In the genomic region with DNA sequence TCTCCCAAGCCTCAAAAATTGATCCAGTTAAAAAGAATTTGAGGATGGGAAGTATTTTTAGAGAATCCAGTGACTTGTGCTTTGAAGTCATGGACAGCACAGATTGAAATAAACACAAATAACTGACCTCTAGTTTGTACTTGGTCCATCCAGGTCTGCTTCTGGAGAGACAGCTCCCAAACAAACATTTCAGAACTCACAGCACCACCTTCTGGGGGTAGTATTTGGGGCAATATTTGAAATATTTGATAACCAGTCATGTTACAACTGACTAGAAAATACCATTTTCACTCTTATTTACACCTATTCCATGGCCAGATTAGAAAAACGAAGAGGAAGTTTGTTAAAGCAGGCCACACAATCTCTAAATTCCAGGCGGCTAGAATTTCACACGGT, we compare ENCODE assay signal across 1 cellular context.
TF ChIP-seq lines count a peak whose summit lies in the region.

No MANE protein-coding gene starts in this region.

TF ChIP-seq in GM23338, 12 proteins besides CTCF, POLR2A, EP300 and RAD21 (continued from another document):
- TF ChIP-seq ZNF114 (CRISPR knock-in tag; IDR thresholded peaks at IDR 0.05) (no peak), EZH2 (IDR thresholded peaks at IDR 0.05; ENCODE audit: low read depth, unreplicated experiment) (no peak)
